Comparison of ENCODE assay signal across 10 cellular contexts in genomic region chr2:100380681-100381080, GRCh38. TPM values are rescaled to one million over a fixed set of nuclear protein-coding genes. Genes with fewer than 3 reads are reported as not detected.
"Had no signal": no experiment of that assay in that cellular context is flagged by ENCODE, and none has a peak within 500 bp of the region (broad histone marks: within the 10 kb centered on the region; RNA-seq: fewer than 3 reads in every experiment).

No MANE protein-coding gene starts in this region.

- H3K36me3 Mint-ChIP-seq: activated naive CD4-positive, alpha-beta T cell treated with anti-CD3 and anti-CD28 coated beads, Interleukin-2, amount 50 U/mL, for 72 hours; T-cell had no signal

- H3K9me3 Mint-ChIP-seq: activated B cell treated with CpG ODN at 0.5 μM for 24 hours; activated CD4-positive, alpha-beta T cell treated with anti-CD3 and anti-CD28 coated beads, Interleukin-2, amount 10 ng/mL, durations not matched to agents 24 days and 14 days; activated naive CD4-positive, alpha-beta T cell treated with anti-CD3 and anti-CD28 coated beads, Interleukin-2, amount 50 U/mL, for 72 hours; activated naive CD8-positive, alpha-beta T cell treated with anti-CD3 and anti-CD28 coated beads, Interleukin-2, amount 50 U/mL, for 24 hours; activated T-cell treated with anti-CD3 and anti-CD28 coated beads, Interleukin-2, amount 50 U/mL, for 4 hours; T-cell had no signal

- H3K27me3 Mint-ChIP-seq: activated B cell treated with CpG ODN at 0.5 μM for 24 hours; activated naive CD8-positive, alpha-beta T cell treated with anti-CD3 and anti-CD28 coated beads, Interleukin-2, amount 50 U/mL, for 24 hours; T-cell had no signal

- H3K27me3 ChIP-seq: ascending aorta, body of pancreas had no signal

- H3K4me1 ChIP-seq: ascending aorta, body of pancreas had no signal

- H3K9me3 ChIP-seq: ascending aorta, body of pancreas had no signal

- H3K4me3 ChIP-seq: ascending aorta, body of pancreas had no signal

- H3K27ac ChIP-seq: ascending aorta, body of pancreas, KMS-11 had no signal

- H3K36me3 ChIP-seq: ascending aorta had no signal

- H3K27ac Mint-ChIP-seq: activated CD4-positive, alpha-beta T cell treated with anti-CD3 and anti-CD28 coated beads, Interleukin-2, amount 10 ng/mL, durations not matched to agents 24 days and 14 days; activated naive CD4-positive, alpha-beta T cell treated with anti-CD3 and anti-CD28 coated beads, Interleukin-2, amount 50 U/mL, for 72 hours; activated naive CD8-positive, alpha-beta T cell treated with anti-CD3 and anti-CD28 coated beads, Interleukin-2, amount 50 U/mL, for 24 hours; T-cell had no signal

- H3K4me3 Mint-ChIP-seq: activated B cell treated with CpG ODN at 0.5 μM for 24 hours; activated CD4-positive, alpha-beta T cell treated with anti-CD3 and anti-CD28 coated beads, Interleukin-2, amount 10 ng/mL, durations not matched to agents 24 days and 14 days; activated naive CD8-positive, alpha-beta T cell treated with anti-CD3 and anti-CD28 coated beads, Interleukin-2, amount 50 U/mL, for 24 hours; activated T-cell treated with anti-CD3 and anti-CD28 coated beads, Interleukin-2, amount 50 U/mL, for 4 hours; T-cell had no signal

RNA-seq across cellular contexts. Expression of gene LONRF2, which starts 58.4 kb away (rescaled TPM):
- total RNA-seq: bronchial epithelial cell had no signal
